In the genomic region with DNA sequence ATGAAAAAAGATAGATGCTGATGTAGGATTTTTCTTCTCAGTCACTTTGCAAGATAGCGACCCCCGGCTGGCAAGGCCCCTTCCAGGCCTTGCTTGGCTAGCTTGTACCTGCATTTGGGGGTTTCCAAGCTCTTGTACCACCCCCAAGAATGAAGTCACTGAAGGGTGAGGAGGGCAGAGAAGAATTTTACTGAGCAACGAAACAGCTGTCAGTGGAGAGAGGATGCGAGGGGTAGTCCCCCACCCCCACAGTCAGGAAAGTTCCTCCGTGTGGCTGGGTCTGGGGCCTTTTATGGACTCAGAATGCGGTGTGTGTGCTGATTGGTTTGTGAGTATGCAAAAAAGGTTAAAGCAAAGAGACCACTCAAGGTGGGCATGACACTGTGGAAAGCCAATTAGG, we compare ENCODE assay signal across 19 cellular contexts.
A peak's percentile ranks its signal among the peaks of the same experiment; 100 is the strongest.
DNase-seq lines count a peak whose midpoint lies in the region; ATAC-seq, FAIRE-seq and TF ChIP-seq lines count a peak whose summit lies in the region.
"Had no signal": no experiment of that assay in that cellular context is flagged by ENCODE, and none has a peak within 500 bp of the region (broad histone marks: within the 10 kb centered on the region; RNA-seq: fewer than 3 reads in every experiment).

No MANE protein-coding gene starts in this region.

- H3K9ac ChIP-seq in mammary epithelial cell (ENCODE audit: insufficient read depth, low read length) (no peak overlapping the region), H1 (replicated peaks in 1 of 4; ENCODE audit: extremely low read depth in 1 of 4, low read depth in 3 of 4, low read length in 3 of 4) (no peak overlapping the region)
- H3K9ac ChIP-seq: BLaER1 had no signal

- H3K9me3 ChIP-seq in mammary epithelial cell (replicated peaks; ENCODE audit: insufficient read depth, low read length) = no peaks in the 10 kb centered on the region
- H3K9me3 ChIP-seq in H1 (ENCODE audit: insufficient read depth in 2 of 2, low read depth in 1 of 2, low read length in 1 of 2) = no peaks in the 10 kb centered on the region
- no peaks in the 10 kb centered on the region for H3K9me3 ChIP-seq in right lobe of liver
- H3K9me3 ChIP-seq: BLaER1 had no signal

- 93% methylated on average over 3 of the region's 6 CpGs for WGBS in mammary epithelial cell (ENCODE audit: low coverage, missing lambda C conversion rate)
- 80% methylated on average over 6 of the region's 6 CpGs; no CpG with 5 or more reads in 1 of the 2 experiments for WGBS in H1 (ENCODE audit: extremely low coverage in 1 of 2, insufficient coverage in 1 of 2, insufficient read length in 1 of 2, insufficient replicate concordance in 2 of 2, low coverage in 1 of 2, low lambda C conversion rate in 2 of 2, missing lambda C conversion rate in 1 of 2), 2 experiments
- 67% methylated on average over 6 of the region's 6 CpGs for WGBS in right lobe of liver (ENCODE audit: insufficient coverage, low coverage, low lambda C conversion rate, missing lambda C conversion rate)

- dilution Hi-C loops in mammary epithelial cell (cut with HindIII; ENCODE audit: low sequenced_read_pairs) = no loop called here

- no peak for FAIRE-seq in H1 (lab: Jason Lieb, UNC)
- FAIRE-seq: D721Med had no signal

- H3K4me2 ChIP-seq in mammary epithelial cell (ENCODE audit: insufficient read depth, low read depth, low read length) (no peak overlapping the region), H1 (ENCODE audit: insufficient read depth in 1 of 2, low read depth in 2 of 2, low read length in 2 of 2) (no peak overlapping the region)
- H3K4me2 ChIP-seq: BLaER1 had no signal

- H3K27me3 ChIP-seq in mammary epithelial cell (ENCODE audit: insufficient read depth, low read length) (no peaks in the 10 kb centered on the region), H1 (replicated peaks in 1 of 4; ENCODE audit: control insufficient read depth in 3 of 4, extremely low read depth in 1 of 4, insufficient read depth in 3 of 4, low read length in 3 of 4) (no peaks in the 10 kb centered on the region), right lobe of liver (no peaks in the 10 kb centered on the region)
- H3K27me3 ChIP-seq: BLaER1 had no signal

- no peaks in the 10 kb centered on the region for H3K4me1 Mint-ChIP-seq in MCF 10A (ENCODE audit: insufficient read depth, unreplicated experiment)
- H3K4me1 Mint-ChIP-seq in mesothelial cell of epicardium = peaks cover 24% of the 10 kb centered on the region
- H3K4me1 Mint-ChIP-seq: CD4-positive, CD25-positive, alpha-beta regulatory T cell had no signal

- no peak overlapping the region for H3K23ac ChIP-seq in H1 (ENCODE audit: insufficient read length)

- H3K36me3 Mint-ChIP-seq in MCF 10A (ENCODE audit: insufficient read depth, unreplicated experiment) = peaks cover 6% of the 10 kb centered on the region
- no peaks in the 10 kb centered on the region for H3K36me3 Mint-ChIP-seq in mesothelial cell of epicardium
- H3K36me3 Mint-ChIP-seq: CD4-positive, CD25-positive, alpha-beta regulatory T cell had no signal

- H2BK12ac ChIP-seq in H1 (ENCODE audit: low read depth, low read length) = no peak overlapping the region

- CTCF ChIA-PET in MCF 10A (lab: Yijun Ruan, JAX) = no interaction called here
- CTCF ChIA-PET in mammary epithelial cell (lab: Charles Lee; ENCODE audit: low non-redundant PET) = no interaction called here
- CTCF ChIA-PET in H1 (lab: Charles Lee; ENCODE audit: partially characterized antibody) = no interaction called here

- H2BK15ac ChIP-seq in H1 (ENCODE audit: low read length) = no peak overlapping the region; the same call in 1 of the 2 replicates

- TF ChIP-seq POLR2A in H1 (IDR thresholded peaks at IDR 0.05; ENCODE audit: control extremely low read depth in 1 of 2, low read depth in 2 of 2, low read length in 2 of 2) (no peak), right lobe of liver (IDR thresholded peaks at IDR 0.05) (no peak)

- peak overlapping the region; percentile 52 for H3K27ac Mint-ChIP-seq in MCF 10A (ENCODE audit: low read depth, unreplicated experiment)
- H3K27ac Mint-ChIP-seq in mesothelial cell of epicardium = no peak overlapping the region
- H3K27ac Mint-ChIP-seq: CD4-positive, CD25-positive, alpha-beta regulatory T cell had no signal

- no peaks in the 10 kb centered on the region for H4K20me1 ChIP-seq in mammary epithelial cell (ENCODE audit: insufficient read depth, low read length)
- H4K20me1 ChIP-seq in H1 (replicated peaks in 1 of 2; ENCODE audit: control insufficient read depth in 1 of 2, insufficient read depth in 2 of 2, low read length in 2 of 2) = no peaks in the 10 kb centered on the region
- H4K20me1 ChIP-seq: BLaER1 had no signal

- TF ChIP-seq RAD21 in H1 (IDR thresholded peaks at IDR 0.05 in 1 of 2, conservative IDR thresholded peaks at IDR 0.05 in 1 of 2; ENCODE audit: low read depth in 2 of 2, low read length in 2 of 2) = no peak

- in situ Hi-C loops in mammary epithelial cell (cut with MboI; ENCODE audit: low sequenced_read_pairs in 2 of 2) = no loop called here

- H3K27ac ChIP-seq in mammary epithelial cell (ENCODE audit: insufficient read depth, low read depth, low read length) (no peak overlapping the region), H1 (ENCODE audit: low read depth, low read length) (no peak overlapping the region), right lobe of liver (no peak overlapping the region)
- H3K27ac ChIP-seq: BLaER1 had no signal

- no peak overlapping the region for H2BK120ac ChIP-seq in H1 (replicated peaks; ENCODE audit: low read depth, low read length)

- H3K36me3 ChIP-seq in mammary epithelial cell (ENCODE audit: insufficient read depth, low read length) (no peaks in the 10 kb centered on the region), H1 (ENCODE audit: control insufficient read depth in 2 of 4, insufficient read depth in 4 of 4, low read length in 3 of 4) (no peaks in the 10 kb centered on the region), right lobe of liver (no peaks in the 10 kb centered on the region)
- H3K36me3 ChIP-seq: BLaER1 had no signal

- intact Hi-C loops in MCF 10A (cut with micrococcal nuclease) = no loop called here
- intact Hi-C loops in mammary epithelial cell (cut with micrococcal nuclease) = no loop called here
- intact Hi-C loops in right lobe of liver (cut with DNase I) = no loop called here

- H3K4me3 ChIP-seq in mammary epithelial cell (replicated peaks in 1 of 3; ENCODE audit: insufficient read depth in 1 of 3, low read depth in 2 of 3, low read length in 3 of 3) (no peak overlapping the region), H1 (ENCODE audit: extremely low read depth in 1 of 4, insufficient read depth in 2 of 4, low read depth in 3 of 4, low read length in 4 of 4) (no peak overlapping the region), right lobe of liver (no peak overlapping the region)
- H3K4me3 ChIP-seq: BLaER1 had no signal

- H3K9me3 Mint-ChIP-seq in MCF 10A (ENCODE audit: unreplicated experiment) (no peaks in the 10 kb centered on the region), mesothelial cell of epicardium (no peaks in the 10 kb centered on the region)

- H3K4me3 Mint-ChIP-seq in MCF 10A (ENCODE audit: unreplicated experiment) (no peak overlapping the region), mesothelial cell of epicardium (no peak overlapping the region)
- H3K4me3 Mint-ChIP-seq: CD4-positive, CD25-positive, alpha-beta regulatory T cell had no signal

- no peaks in the 10 kb centered on the region for H3K79me2 ChIP-seq in mammary epithelial cell (ENCODE audit: insufficient read depth, low read length)
- H3K79me2 ChIP-seq in H1 (ENCODE audit: control insufficient read depth in 1 of 2, insufficient read depth in 2 of 2, low read length in 2 of 2) = no peaks in the 10 kb centered on the region

- BruUV-seq in MCF 10A (replicated peaks; lab: Mats Ljungman, UMichigan) (no TSS peak), mammary epithelial cell (replicated peaks; lab: Mats Ljungman, UMichigan) (no TSS peak)

- H3K14ac ChIP-seq in H1 (ENCODE audit: insufficient read length) = no peak overlapping the region

- TF ChIP-seq EP300 in H1 (IDR thresholded peaks at IDR 0.05; ENCODE audit: borderline replicate concordance in 1 of 2, low read depth in 2 of 2, low read length in 2 of 2) = no peak

- no peak for DNase-seq in MCF 10A (ENCODE audit: unreplicated experiment)
- DNase-seq in mammary epithelial cell = no peak
- no peak for DNase-seq in H1 (ENCODE audit: low read depth in 1 of 2, low spot score in 2 of 2)
- DNase-seq in right lobe of liver = no peak
- DNase-seq in mesothelial cell of epicardium (ENCODE audit: low spot score in 2 of 2, unreplicated experiment in 2 of 2) = no peak
- DNase-seq: CD4-positive, CD25-positive, alpha-beta regulatory T cell; H7; NCI-H1105; NCI-H1436 treated with DMSO at 0.1 percent for 48 hours; NCI-H1930; NCI-H2107; NCI-H446 treated with DMSO at 0.1 percent for 48 hours; NCI-H526 treated with DMSO at 0.1 percent for 48 hours; Right ventricle myocardium superior; RPMI8226 had no signal

- H3K4ac ChIP-seq in H1 (replicated peaks; ENCODE audit: insufficient read length, low read depth, low read length) = no peak overlapping the region

- no peak overlapping the region for H3K56ac ChIP-seq in H1 (replicated peaks; ENCODE audit: insufficient read length, low read depth, low read length)

- H3K4me1 ChIP-seq in mammary epithelial cell (ENCODE audit: insufficient read depth, low read length) (no peaks in the 10 kb centered on the region), H1 (replicated peaks in 1 of 4; ENCODE audit: control insufficient read depth in 3 of 4, insufficient read depth in 4 of 4, low read length in 3 of 4) (no peaks in the 10 kb centered on the region), right lobe of liver (no peaks in the 10 kb centered on the region)
- H3K4me1 ChIP-seq: BLaER1 had no signal

- no peak overlapping the region for H2AK5ac ChIP-seq in H1 (ENCODE audit: low read depth, low read length)

- no peak overlapping the region for H2BK5ac ChIP-seq in H1 (ENCODE audit: low read depth, low read length)

- peak; percentile 53 for ATAC-seq in HG02885 (IDR thresholded peaks at IDR 0.05; ENCODE audit: poor library complexity, unreplicated experiment)
- no peak for ATAC-seq in right lobe of liver
- ATAC-seq in GM21737 (IDR thresholded peaks at IDR 0.05; ENCODE audit: unreplicated experiment) = no peak

- H4K91ac ChIP-seq in H1 (replicated peaks; ENCODE audit: insufficient read length, low read length) = no peak overlapping the region

- H4K8ac ChIP-seq in H1 (ENCODE audit: extremely low read depth, insufficient read depth, low read length) = no peak overlapping the region

- POLR2A ChIA-PET in MCF 10A (lab: Yijun Ruan, JAX) (no interaction called here), H1 (lab: Charles Lee; ENCODE audit: partially characterized antibody) (no interaction called here)

- no peak overlapping the region for H4K5ac ChIP-seq in H1 (ENCODE audit: insufficient read length, low read depth, low read length)

- H3K27me3 Mint-ChIP-seq in MCF 10A (ENCODE audit: insufficient read depth, unreplicated experiment) = no peaks in the 10 kb centered on the region
- peaks cover 9% of the 10 kb centered on the region for H3K27me3 Mint-ChIP-seq in mesothelial cell of epicardium (ENCODE audit: low read depth)
- H3K27me3 Mint-ChIP-seq: CD4-positive, CD25-positive, alpha-beta regulatory T cell had no signal

- TF ChIP-seq CTCF in MCF 10A (IDR thresholded peaks at IDR 0.05; ENCODE audit: unreplicated experiment) = no peak
- TF ChIP-seq CTCF in mammary epithelial cell (conservative IDR thresholded peaks at IDR 0.05 in 1 of 2, IDR thresholded peaks at IDR 0.05 in 1 of 2; ENCODE audit: extremely low read depth in 1 of 2, insufficient read depth in 1 of 2, low read depth in 1 of 2, low read length in 2 of 2) = no peak
- TF ChIP-seq CTCF in H1 (IDR thresholded peaks at IDR 0.05; ENCODE audit: control extremely low read depth in 1 of 3, insufficient read depth in 1 of 3, low read depth in 1 of 3, low read length in 3 of 3) = no peak
- no peak for TF ChIP-seq CTCF in right lobe of liver (IDR thresholded peaks at IDR 0.05)
- TF ChIP-seq CTCF in mesothelial cell of epicardium (IDR thresholded peaks at IDR 0.05; ENCODE audit: unreplicated experiment) = no peak

- H3K18ac ChIP-seq in H1 (ENCODE audit: extremely low read depth, low read length) = no peak overlapping the region

- no peak overlapping the region; the same call in 1 of the 2 replicates for H2BK20ac ChIP-seq in H1 (ENCODE audit: low read length)

- H2AFZ ChIP-seq in mammary epithelial cell (ENCODE audit: low read depth, low read length) (no peak overlapping the region), H1 (ENCODE audit: low read length) (0 out of 2 replicates have a peak overlapping the region, but pooled peaks have one; percentile 2)

- no peaks in the 10 kb centered on the region for H3K79me1 ChIP-seq in H1 (ENCODE audit: low read depth, low read length)

- no peaks in the 10 kb centered on the region for H3K23me2 ChIP-seq in H1 (ENCODE audit: low read depth, low read length)
